In genomic region chr2:42910657-42911405, GRCh38 we compare ENCODE assay signal across 27 cellular contexts.
A peak's percentile ranks its signal among the peaks of the same experiment; 100 is the strongest.
DNase-seq lines count a peak whose midpoint lies in the region; ATAC-seq, FAIRE-seq and TF ChIP-seq lines count a peak whose summit lies in the region.
"Had no signal": no experiment of that assay in that cellular context is flagged by ENCODE, and none has a peak within 500 bp of the region (broad histone marks: within the 10 kb centered on the region; RNA-seq: fewer than 3 reads in every experiment).

No MANE protein-coding gene starts in this region.

- CTCF ChIA-PET in K562 (lab: Yijun Ruan, JAX; ENCODE audit: low intra/inter-chr PET ratio), result no interaction called here

- no peak overlapping the region for H3K4me2 ChIP-seq in K562 (ENCODE audit: insufficient read depth, low read length)
- H3K4me2 ChIP-seq: PC-9 had no signal

- BruUV-seq in K562 (replicated peaks; lab: Mats Ljungman, UMichigan), result no TSS peak

- H3K4me3 ChIP-seq in left ventricle myocardium inferior, result no peak overlapping the region
- H3K4me3 ChIP-seq in K562, result no peak overlapping the region
- no peak overlapping the region for H3K4me3 ChIP-seq in lower lobe of right lung
- H3K4me3 ChIP-seq in tibial artery, result no peak overlapping the region
- H3K4me3 ChIP-seq: PC-9, sigmoid colon had no signal

- no peaks in the 10 kb centered on the region for H3K9me1 ChIP-seq in K562 (ENCODE audit: control insufficient read depth, insufficient read depth, low read length)

- H3K79me2 ChIP-seq in K562 (ENCODE audit: control insufficient read depth, insufficient read depth, low read length), result no peaks in the 10 kb centered on the region

- intact Hi-C loops in Right ventricle myocardium inferior (cut with DNase I) (no loop called here), left ventricle myocardium inferior (cut with micrococcal nuclease) (no loop called here), K562 (cut with micrococcal nuclease) (no loop called here), lower lobe of right lung (cut with DNase I) (no loop called here), tibial artery (cut with DNase I; ENCODE audit: low total_unique reads) (no loop called here)

- no peak for FAIRE-seq in K562 (lab: Jason Lieb, UNC)
- no peak for FAIRE-seq in urothelium cell line (lab: Jason Lieb, UNC)
- FAIRE-seq: keratinocyte had no signal

- no peak for TF ChIP-seq EP300 in K562 (IDR thresholded peaks at IDR 0.05; ENCODE audit: low read length)

- H3K9ac ChIP-seq in K562 (ENCODE audit: insufficient read depth in 1 of 2, low read depth in 2 of 2, low read length in 2 of 2), result no peak overlapping the region

- H2AFZ ChIP-seq in K562 (ENCODE audit: low read depth, low read length), result peak overlapping the region; percentile 49; the same call in 1 of the 2 replicates
- H2AFZ ChIP-seq: PC-9 had no signal

- in situ Hi-C loops in K562 (cut with MboI), result no loop called here

- DNase-seq in Right ventricle myocardium inferior (ENCODE audit: missing footprints), result no peak
- DNase-seq in left ventricle myocardium inferior, result no peak
- no peak for DNase-seq in K562 (ENCODE audit: extremely low read depth in 1 of 4, low spot score in 3 of 4)
- DNase-seq in lower lobe of right lung, result no peak
- no peak for DNase-seq in tibial artery
- DNase-seq in urothelium cell line (ENCODE audit: low spot score), result no peak
- no peak for DNase-seq in SIG-M5 treated with dmso at 0.1 percent for 504 hours (lab: John Stamatoyannopoulos, UW; ENCODE audit: unreplicated experiment)
- no peak for DNase-seq in AG08395 (ENCODE audit: low spot score)
- DNase-seq: activated CD4-positive, alpha-beta T cell treated with anti-CD3 and anti-CD28 coated beads, Interleukin-2, amount 50 U/mL, for 48 hours; activated naive CD4-positive, alpha-beta T cell; activated naive CD8-positive, alpha-beta T cell treated with anti-CD3 and anti-CD28 coated beads, Interleukin-2, amount 50 U/mL, for 24 hours; activated T-cell treated with anti-CD3 and anti-CD28 coated beads, Interleukin-2, amount 50 U/mL, for 48 hours; Caco-2; central memory CD4-positive, alpha-beta T cell; erythroblast; GF-D8; NCI-H1092; NCI-H1694; NCI-H2171 treated with DMSO at 0.1 percent for 48 hours; NCI-H510A treated with DMSO at 0.1 percent for 48 hours; PC-9; SHP77; sigmoid colon; stimulated activated CD4-positive, alpha-beta T cell treated with anti-CD3 and anti-CD28 coated beads, Interleukin-4, amount 100 ng/mL, for 4 hours; T-helper 2 cell had no signal

- TF ChIP-seq POLR2A in K562 (conservative IDR thresholded peaks at IDR 0.05), result no peak

- H3K4me1 ChIP-seq in left ventricle myocardium inferior (peaks cover 55% of the 10 kb centered on the region), K562 (replicated peaks in 1 of 2; ENCODE audit: control insufficient read depth in 2 of 2, insufficient read depth in 2 of 2, low read length in 2 of 2) (peaks cover 14 to 33% of the 10 kb centered on the region in 2 experiments), lower lobe of right lung (peaks cover 52% of the 10 kb centered on the region), tibial artery (peaks cover 0 to 71% (median 54%) of the 10 kb centered on the region in 4 donors)

- no peak for TF ChIP-seq CTCF in left ventricle myocardium inferior (IDR thresholded peaks at IDR 0.05; ENCODE audit: borderline replicate concordance)
- TF ChIP-seq CTCF in K562 (IDR thresholded peaks at IDR 0.05 in 2 of 3, conservative IDR thresholded peaks at IDR 0.05 in 1 of 3; ENCODE audit: insufficient read depth in 2 of 3, low read depth in 1 of 3, low read length in 3 of 3), result no peak
- no peak for TF ChIP-seq CTCF in lower lobe of right lung (IDR thresholded peaks at IDR 0.05)
- no peak for TF ChIP-seq CTCF in tibial artery (IDR thresholded peaks at IDR 0.05)

- no peaks in the 10 kb centered on the region for H3K36me3 ChIP-seq in left ventricle myocardium inferior
- no peaks in the 10 kb centered on the region for H3K36me3 ChIP-seq in K562 (ENCODE audit: control insufficient read depth, insufficient read depth, low read length)
- no peaks in the 10 kb centered on the region for H3K36me3 ChIP-seq in lower lobe of right lung
- H3K36me3 ChIP-seq in tibial artery, result no peaks in the 10 kb centered on the region
- H3K36me3 ChIP-seq: sigmoid colon had no signal

- ATAC-seq in Right ventricle myocardium inferior (peak; percentile 47), K562 (no peak), lower lobe of right lung (peak; percentile 89 to 91)
- ATAC-seq: activated CD4-positive, CD25-positive, alpha-beta regulatory T cell treated with anti-CD3 and anti-CD28 coated beads, Interleukin-2, amount 50 U/mL, for 24 hours; activated naive CD8-positive, alpha-beta T cell treated with anti-CD3 and anti-CD28 coated beads, Interleukin-2, amount 50 U/mL, for 24 hours had no signal

- 52% methylated on average over 3 of the region's 3 CpGs for WGBS in K562 (ENCODE audit: insufficient coverage, low coverage, missing lambda C conversion rate)

- H4K20me1 ChIP-seq in K562 (replicated peaks; ENCODE audit: control insufficient read depth, insufficient read depth, low read length), result no peaks in the 10 kb centered on the region

- TF ChIP-seq RAD21 in K562 (CRISPR knock-in tag; conservative IDR thresholded peaks at IDR 0.05 in 1 of 2, IDR thresholded peaks at IDR 0.05 in 1 of 2), result no peak

- H3K9me3 ChIP-seq in left ventricle myocardium inferior (replicated peaks), result no peaks in the 10 kb centered on the region
- H3K9me3 ChIP-seq in K562 (replicated peaks; ENCODE audit: control insufficient read depth, insufficient read depth, low read depth, low read length), result no peaks in the 10 kb centered on the region
- no peaks in the 10 kb centered on the region for H3K9me3 ChIP-seq in lower lobe of right lung
- H3K9me3 ChIP-seq in tibial artery, result no peaks in the 10 kb centered on the region
- H3K9me3 ChIP-seq: Caco-2, sigmoid colon had no signal

- POLR2A ChIA-PET in K562 (lab: Yijun Ruan, JAX), result interaction anchor here (0.5 to 1.8 kb wide), 6 partner anchors 9 to 311 kb away, joined by 3 to 6 read pairs (median 4); no protein-coding TSS in a partner anchor

- H3K27me3 ChIP-seq in left ventricle myocardium inferior (ENCODE audit: low read depth) (no peaks in the 10 kb centered on the region), K562 (ENCODE audit: control insufficient read depth in 2 of 2, insufficient read depth in 2 of 2, low read length in 2 of 2) (no peaks in the 10 kb centered on the region), lower lobe of right lung (ENCODE audit: low read depth) (peaks cover 14% of the 10 kb centered on the region), tibial artery (no peaks in the 10 kb centered on the region)
- H3K27me3 ChIP-seq: sigmoid colon had no signal

- H3K27ac ChIP-seq in left ventricle myocardium inferior (replicated peaks) (no peak overlapping the region), K562 (ENCODE audit: extremely low read depth, low read depth, low read length) (no peak overlapping the region), lower lobe of right lung (no peak overlapping the region), tibial artery (peak overlapping the region; percentile 47 to 87)
- H3K27ac ChIP-seq: PC-9 had no signal

TF ChIP-seq in K562, 482 proteins besides CTCF, POLR2A, EP300 and RAD21:
- TF ChIP-seq ZNF347 (CRISPR knock-in tag; IDR thresholded peaks at IDR 0.05; ENCODE audit: low read depth), result no peak
- TF ChIP-seq HMG20B (CRISPR knock-in tag; IDR thresholded peaks at IDR 0.05), result no peak
- TF ChIP-seq ZNF695 (CRISPR knock-in tag; IDR thresholded peaks at IDR 0.05), result no peak
- TF ChIP-seq FOXJ2 (tag; IDR thresholded peaks at IDR 0.05), result no peak
- no peak for TF ChIP-seq POLR3A (IDR thresholded peaks at IDR 0.05; ENCODE audit: borderline replicate concordance, extremely low read depth, insufficient read depth, insufficient read length)
- no peak for TF ChIP-seq TRIM25 (IDR thresholded peaks at IDR 0.05; ENCODE audit: borderline replicate concordance)
- TF ChIP-seq ZBTB1 (CRISPR knock-in tag; IDR thresholded peaks at IDR 0.05; ENCODE audit: borderline replicate concordance, low read depth), result no peak
- no peak for TF ChIP-seq NFRKB (IDR thresholded peaks at IDR 0.05; ENCODE audit: low read depth)
- no peak for TF ChIP-seq NCOA4 (IDR thresholded peaks at IDR 0.05; ENCODE audit: partially characterized antibody)
- no peak for TF ChIP-seq KLF13 (tag; IDR thresholded peaks at IDR 0.05; ENCODE audit: borderline replicate concordance, low read depth)
- no peak for TF ChIP-seq SIX5 (IDR thresholded peaks at IDR 0.05; ENCODE audit: borderline replicate concordance in 1 of 2, insufficient read depth in 1 of 2, low read depth in 1 of 2, low read length in 2 of 2)
- TF ChIP-seq TARDBP (IDR thresholded peaks at IDR 0.05), result no peak
- TF ChIP-seq ZFP30 (CRISPR knock-in tag; IDR thresholded peaks at IDR 0.05; ENCODE audit: borderline replicate concordance), result no peak
- no peak for TF ChIP-seq WHSC1 (IDR thresholded peaks at IDR 0.05; ENCODE audit: low read length)
- TF ChIP-seq SNRNP70 (optimal IDR thresholded peaks at IDR 0.05; ENCODE audit: low read depth, low read length), result no peak
- no peak for TF ChIP-seq MAZ (CRISPR knock-in tag; conservative IDR thresholded peaks at IDR 0.05 in 1 of 2, IDR thresholded peaks at IDR 0.05 in 1 of 2)

Comparison
In these comparisons a context has a peak if more than half of its experiments do, and no peak if none do; other contexts are left out.
1. H3K27ac ChIP-seq: peak in tibial artery (2 of 2); none in left ventricle myocardium inferior (single experiment), K562 (single experiment) and lower lobe of right lung (single experiment).